Comparison of ENCODE assay signal across 8 cellular contexts in genomic region chr15:92714457-92715401, GRCh38. TPM values are rescaled to one million over a fixed set of nuclear protein-coding genes. Genes with fewer than 3 reads are reported as not detected.
DNase-seq lines count a peak whose midpoint lies in the region; ATAC-seq, FAIRE-seq and TF ChIP-seq lines count a peak whose summit lies in the region.

No MANE protein-coding gene starts in this region.

- TF ChIP-seq CTCF in heart right ventricle (IDR thresholded peaks at IDR 0.05) (peak; percentile 86 to 98 (median 93)), transverse colon (IDR thresholded peaks at IDR 0.05) (peak; percentile 81 to 91 (median 83))

- H3K4me1 ChIP-seq in ES-I3 (ENCODE audit: insufficient read depth, low read length): no peaks in the 10 kb centered on the region
- peaks cover 11% of the 10 kb centered on the region for H3K4me1 ChIP-seq in adipocyte (ENCODE audit: control insufficient read depth, insufficient read depth, low read length)
- H3K4me1 ChIP-seq in heart right ventricle: peaks cover 0 to 12% (median 4%) of the 10 kb centered on the region in 9 donors
- H3K4me1 ChIP-seq in transverse colon: peaks cover 0 to 4% (median 2%) of the 10 kb centered on the region in 4 donors

- peaks cover 4% of the 10 kb centered on the region; the same call in 1 of the 2 replicates for H3K9me3 ChIP-seq in ES-I3 (ENCODE audit: control insufficient read depth, insufficient read depth, low read length)
- H3K9me3 ChIP-seq in adipocyte (ENCODE audit: control insufficient read depth, low read length): peaks cover 10% of the 10 kb centered on the region
- peaks cover 0 to 11% (median 0%) of the 10 kb centered on the region in 11 donors for H3K9me3 ChIP-seq in heart right ventricle
- no peaks in the 10 kb centered on the region for H3K9me3 ChIP-seq in transverse colon

- 2% methylated on average over 62 of the region's 62 CpGs for WGBS in heart right ventricle, 2 donors
- 2 to 4% methylated on average over 8 to 53 of the region's 62 CpGs for WGBS in transverse colon (ENCODE audit: low coverage in 1 of 2), 2 donors

- H3K36me3 ChIP-seq in ES-I3 (ENCODE audit: insufficient read depth, low read length) (no peaks in the 10 kb centered on the region), adipocyte (ENCODE audit: control insufficient read depth, insufficient read depth, low read length, severe bottlenecking) (no peaks in the 10 kb centered on the region), heart right ventricle (no peaks in the 10 kb centered on the region), transverse colon (no peaks in the 10 kb centered on the region)

- H3K27ac ChIP-seq in heart right ventricle (peak overlapping the region in 9 of 10 donors; percentile 19 to 76 (median 66)), transverse colon (peak overlapping the region; percentile 73 to 82 (median 76))

- peak; percentile 89 to 95 (median 92) for ATAC-seq in heart right ventricle

- peak; percentile 43 for DNase-seq in H54 (ENCODE audit: insufficient read length, low spot score)
- peak; percentile 80 for DNase-seq in NAMALWA (ENCODE audit: low spot score)
- DNase-seq in SW 1271 (lab: John Stamatoyannopoulos, UW): peak; percentile 28 to 79
- peak; percentile 96 for DNase-seq in adipocyte (ENCODE audit: low read depth)
- DNase-seq in heart right ventricle: peak; percentile 68 to 80
- peak; percentile 56 to 94 (median 80) for DNase-seq in posterior cingulate gyrus
- peak; percentile 65 for DNase-seq in transverse colon

- H3K9ac ChIP-seq in ES-I3 (ENCODE audit: low read depth, low read length) (peak overlapping the region; percentile 65), adipocyte (ENCODE audit: low read length) (peak overlapping the region; percentile 75)

- FAIRE-seq in H54 (lab: Jason Lieb, UNC): no peak

- in situ Hi-C loops in transverse colon (cut with MboI; ENCODE audit: low pct_ligation_motif_present in 1 of 4, low pct_unique_long_range_greater_than_20kb in 1 of 4, low sequenced_read_pairs in 3 of 4): loop anchor here (10.0 to 25.0 kb wide), 6 partner anchors 190 to 1402 kb away; no protein-coding TSS in a partner anchor

- H3K4me3 ChIP-seq in adipocyte (ENCODE audit: low read length) (peak overlapping the region; percentile 80), heart right ventricle (peak overlapping the region; percentile 39 to 79 (median 62)), transverse colon (peak overlapping the region; percentile 24 to 62 (median 36))

- TF ChIP-seq EP300 in transverse colon (IDR thresholded peaks at IDR 0.05; ENCODE audit: low read depth): no peak

- TF ChIP-seq POLR2A in H54 (IDR thresholded peaks at IDR 0.05; ENCODE audit: low read depth, low read length): no peak
- peak; percentile 21 for TF ChIP-seq POLR2A in transverse colon (IDR thresholded peaks at IDR 0.05)

- intact Hi-C loops in heart right ventricle (cut with DNase I): loop anchor here (1.0 to 10.0 kb wide), 10 partner anchors 188 to 620 kb away; partner anchors contain the start of gene ST8SIA2 (in 1 of the 10)
- intact Hi-C loops in posterior cingulate gyrus (cut with DNase I): loop anchor here (1.0 to 10.0 kb wide), 4 partner anchors 100 to 618 kb away; no protein-coding TSS in a partner anchor
- intact Hi-C loops in transverse colon (cut with DNase I; ENCODE audit: low total_unique reads): loop anchor here (10.0 kb wide), 2 partner anchors 190 to 620 kb away; no protein-coding TSS in a partner anchor

- H3K27me3 ChIP-seq in adipocyte (replicated peaks; ENCODE audit: control insufficient read depth, insufficient read depth, low read length) (no peaks in the 10 kb centered on the region), heart right ventricle (no peaks in the 10 kb centered on the region), transverse colon (no peaks in the 10 kb centered on the region)

RNA-seq across cellular contexts. Expression of gene FAM174B, which starts 59.2 kb away (rescaled TPM):
- total RNA-seq in heart right ventricle (10 to 100 TPM in 7 of 10 donors, 1 to 10 TPM in 3; 7.7 to 16.9 (median 10.9) TPM), transverse colon (10 to 100 TPM; 15.4 to 75.2 (median 18.3) TPM)
- 10 to 100 TPM in 1 of 2 donors, 1 to 10 TPM in 1; 6.1 to 10.9 TPM for polyA plus RNA-seq in heart right ventricle

Comparison
In these comparisons a context has a peak if more than half of its experiments do, and no peak if none do; other contexts are left out.
1. Peak in every context shown above with its lines: DNase-seq, ATAC-seq, H3K4me3 ChIP-seq and H3K27ac ChIP-seq.
2. DNase-seq: peak in every context shown above with its lines; median percentile 96 in adipocyte; 80 in posterior cingulate gyrus; 80 in NAMALWA; 74 in heart right ventricle; 65 in transverse colon; 54 in SW 1271; 43 in H54.